Comparison of ENCODE assay signal across 10 cellular contexts in genomic region chr13:96650301-96650886, GRCh38.
DNase-seq lines count a peak whose midpoint lies in the region; ATAC-seq and TF ChIP-seq lines count a peak whose summit lies in the region.
"Had no signal": no experiment of that assay in that cellular context is flagged by ENCODE, and none has a peak within 500 bp of the region (broad histone marks: within the 10 kb centered on the region; RNA-seq: fewer than 3 reads in every experiment).

No MANE protein-coding gene starts in this region.

- H3K36me3 ChIP-seq in mammary epithelial cell (ENCODE audit: insufficient read depth, low read length) (no peaks in the 10 kb centered on the region), tibial artery (no peaks in the 10 kb centered on the region), colonic mucosa (no peaks in the 10 kb centered on the region)
- H3K36me3 ChIP-seq: tibial nerve had no signal

- intact Hi-C loops in mammary epithelial cell (cut with micrococcal nuclease) (no loop called here), tibial artery (cut with DNase I; ENCODE audit: low total_unique reads) (no loop called here), colonic mucosa (cut with DNase I) (no loop called here)

- in situ Hi-C loops in mammary epithelial cell (cut with MboI; ENCODE audit: low sequenced_read_pairs in 2 of 2), result no loop called here

- H3K27me3 ChIP-seq in mammary epithelial cell (ENCODE audit: insufficient read depth, low read length), result no peaks in the 10 kb centered on the region
- no peaks in the 10 kb centered on the region for H3K27me3 ChIP-seq in tibial artery
- H3K27me3 ChIP-seq in colonic mucosa, result no peaks in the 10 kb centered on the region
- H3K27me3 ChIP-seq: tibial nerve had no signal

- H3K9me3 ChIP-seq in mammary epithelial cell (replicated peaks; ENCODE audit: insufficient read depth, low read length), result peaks cover 8% of the 10 kb centered on the region
- H3K9me3 ChIP-seq in tibial artery, result peaks cover 0 to 8% (median 0%) of the 10 kb centered on the region in 3 donors
- H3K9me3 ChIP-seq in colonic mucosa, result no peaks in the 10 kb centered on the region

- H3K79me2 ChIP-seq in mammary epithelial cell (ENCODE audit: insufficient read depth, low read length), result no peaks in the 10 kb centered on the region

- H3K4me2 ChIP-seq in mammary epithelial cell (ENCODE audit: insufficient read depth, low read depth, low read length), result peak overlapping the region; percentile 63

- H3K4me3 ChIP-seq in mammary epithelial cell (replicated peaks in 1 of 3; ENCODE audit: insufficient read depth in 1 of 3, low read depth in 2 of 3, low read length in 3 of 3) (no peak overlapping the region), tibial artery (no peak overlapping the region), colonic mucosa (no peak overlapping the region)
- H3K4me3 ChIP-seq: tibial nerve had no signal

- DNase-seq in mammary epithelial cell (peak; percentile 86), tibial artery (no peak), NCI-H2081 treated with DMSO at 0.1 percent for 48 hours (lab: John Stamatoyannopoulos, UW) (no peak), SK-N-DZ (ENCODE audit: low spot score) (no peak), colonic mucosa (no peak)
- DNase-seq: hypothalamus had no signal

- TF ChIP-seq CTCF in mammary epithelial cell (conservative IDR thresholded peaks at IDR 0.05 in 1 of 2, IDR thresholded peaks at IDR 0.05 in 1 of 2; ENCODE audit: extremely low read depth in 1 of 2, insufficient read depth in 1 of 2, low read depth in 1 of 2, low read length in 2 of 2), result peak in 1 of 2 donors; percentile 38
- TF ChIP-seq CTCF in tibial artery (IDR thresholded peaks at IDR 0.05), result peak in 1 of 2 experiments; percentile 5
- no peak for TF ChIP-seq CTCF in colonic mucosa (IDR thresholded peaks at IDR 0.05)

- BruUV-seq in mammary epithelial cell (replicated peaks; lab: Mats Ljungman, UMichigan), result no TSS peak

- WGBS in mammary epithelial cell (ENCODE audit: low coverage, missing lambda C conversion rate), result 37% methylated on average over 3 of the region's 3 CpGs

- CTCF ChIA-PET in mammary epithelial cell (lab: Charles Lee; ENCODE audit: low non-redundant PET), result no interaction called here

- ATAC-seq in GM21367 (IDR thresholded peaks at IDR 0.05; ENCODE audit: unreplicated experiment) (peak; percentile 93), HG03175 (IDR thresholded peaks at IDR 0.05; ENCODE audit: unreplicated experiment) (peak; percentile 89), GM21423 (IDR thresholded peaks at IDR 0.05; ENCODE audit: unreplicated experiment) (no peak)

- dilution Hi-C loops in mammary epithelial cell (cut with HindIII; ENCODE audit: low sequenced_read_pairs), result no loop called here

- H3K4me1 ChIP-seq in mammary epithelial cell (ENCODE audit: insufficient read depth, low read length) (peaks cover 26% of the 10 kb centered on the region), tibial artery (peaks cover 0 to 13% (median 5%) of the 10 kb centered on the region in 4 donors), colonic mucosa (no peaks in the 10 kb centered on the region)
- H3K4me1 ChIP-seq: tibial nerve had no signal

- no peaks in the 10 kb centered on the region for H4K20me1 ChIP-seq in mammary epithelial cell (ENCODE audit: insufficient read depth, low read length)

- H2AFZ ChIP-seq in mammary epithelial cell (ENCODE audit: low read depth, low read length), result peak overlapping the region; percentile 54

- H3K9ac ChIP-seq in mammary epithelial cell (ENCODE audit: insufficient read depth, low read length) (no peak overlapping the region), colonic mucosa (ENCODE audit: low read depth in 2 of 2, low read length in 2 of 2) (no peak overlapping the region)

- peak overlapping the region; percentile 66 for H3K27ac ChIP-seq in mammary epithelial cell (ENCODE audit: insufficient read depth, low read depth, low read length)
- peak overlapping the region; percentile 2 to 20 for H3K27ac ChIP-seq in tibial artery
- H3K27ac ChIP-seq in colonic mucosa, result no peak overlapping the region
- H3K27ac ChIP-seq: tibial nerve had no signal
